ENCODE assay signal across 8 cellular contexts in the genomic region with DNA sequence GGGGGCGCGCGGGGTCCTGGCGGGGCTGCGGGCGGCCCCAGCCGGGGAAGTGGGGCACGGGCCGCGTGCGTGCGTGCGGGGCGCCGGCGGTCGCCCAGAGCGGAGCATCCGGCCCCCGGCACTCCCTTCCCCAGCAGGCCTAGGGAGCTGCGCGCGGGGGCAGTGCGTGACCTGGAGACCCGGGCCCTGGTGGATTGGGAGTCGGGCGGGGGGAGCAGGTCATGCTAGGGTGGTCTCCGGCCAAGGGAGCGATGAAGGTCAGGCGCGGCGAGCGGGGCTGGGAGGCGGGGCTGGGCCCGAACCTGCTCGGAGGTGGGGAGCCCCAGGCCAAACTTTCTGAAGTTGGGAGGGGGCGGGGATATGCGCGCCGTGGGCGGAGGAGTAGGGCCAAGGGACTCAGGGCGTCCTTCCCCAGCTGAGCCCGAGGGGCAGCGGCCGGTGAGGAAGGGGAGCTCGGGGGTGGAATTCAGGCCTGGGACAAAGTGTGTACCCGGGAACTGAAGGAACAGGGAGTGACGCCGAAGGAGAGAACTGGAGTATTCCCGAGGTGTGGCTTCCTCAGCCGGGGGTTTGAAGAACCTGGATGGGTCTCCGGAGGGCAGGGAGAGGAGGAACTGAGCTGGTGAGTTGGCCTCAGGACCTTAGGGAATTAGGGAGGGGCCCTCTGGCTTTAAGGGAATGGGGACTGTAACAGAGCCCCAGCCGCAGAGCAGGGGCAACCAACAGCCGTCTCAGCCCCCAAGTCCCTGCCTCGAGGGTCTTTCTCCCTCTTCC. TPM values are rescaled to one million over a fixed set of nuclear protein-coding genes. Genes with fewer than 3 reads are reported as not detected.
DNase-seq lines count a peak whose midpoint lies in the region; ATAC-seq, FAIRE-seq and TF ChIP-seq lines count a peak whose summit lies in the region.

No MANE protein-coding gene starts in this region.

- H3K4me1 ChIP-seq in HUES48 (ENCODE audit: control insufficient read depth, insufficient read depth, low read length), result peaks cover 23% of the 10 kb centered on the region
- H3K4me1 ChIP-seq in esophagus (ENCODE audit: control insufficient read depth in 2 of 2, insufficient read depth in 2 of 2, low read length in 1 of 2), result peaks cover 5 to 9% of the 10 kb centered on the region in 2 donors
- H3K4me1 ChIP-seq in thymus (ENCODE audit: control insufficient read depth, insufficient read depth, low read length), result peaks cover 8% of the 10 kb centered on the region

- peak overlapping the region; percentile 45 to 90 (median 74) for H3K27ac Mint-ChIP-seq in nephron

- H3K4me3 ChIP-seq in HUES48 (ENCODE audit: low read depth, low read length), result peak overlapping the region; percentile 85
- peak overlapping the region; percentile 69 to 90 for H3K4me3 ChIP-seq in esophagus (ENCODE audit: low read depth in 1 of 2, low read length in 2 of 2)
- peak overlapping the region; percentile 93 for H3K4me3 ChIP-seq in thymus (ENCODE audit: low read length)

- H3K9ac ChIP-seq in HUES48 (ENCODE audit: low read depth, low read length), result peak overlapping the region; percentile 72

- H3K4me1 Mint-ChIP-seq in nephron, result peaks cover 30% of the 10 kb centered on the region

- TF ChIP-seq CTCF in nephron (IDR thresholded peaks at IDR 0.05; ENCODE audit: unreplicated experiment in 3 of 3), result no peak

- no peaks in the 10 kb centered on the region for H3K9me3 Mint-ChIP-seq in nephron

- peaks cover 12% of the 10 kb centered on the region for H3K27me3 ChIP-seq in HUES48 (ENCODE audit: control insufficient read depth, insufficient read depth, low read length)
- H3K27me3 ChIP-seq in esophagus (ENCODE audit: control insufficient read depth in 1 of 2, insufficient read depth in 2 of 2, low read length in 2 of 2), result no peaks in the 10 kb centered on the region
- no peaks in the 10 kb centered on the region for H3K27me3 ChIP-seq in thymus (ENCODE audit: control insufficient read depth, insufficient read depth)

- 1 to 2% methylated on average over 49 to 55 of the region's 55 CpGs for WGBS in esophagus, 2 donors
- 1% methylated on average over 55 of the region's 55 CpGs for WGBS in thymus

- H3K4me3 Mint-ChIP-seq in nephron, result peak overlapping the region; percentile 95 to 96 (median 96)

- no peak for FAIRE-seq in RCC 7860 (lab: Jason Lieb, UNC)

- H3K27me3 Mint-ChIP-seq in nephron (ENCODE audit: low read depth), result peaks cover 3% of the 10 kb centered on the region

- ATAC-seq in GM21390 (IDR thresholded peaks at IDR 0.05; ENCODE audit: unreplicated experiment), result peak; percentile 47

- H3K9me3 ChIP-seq in HUES48 (ENCODE audit: control insufficient read depth, insufficient read depth, low read length) (no peaks in the 10 kb centered on the region), esophagus (ENCODE audit: control insufficient read depth in 2 of 2, insufficient read depth in 1 of 2, low read depth in 1 of 2, low read length in 1 of 2) (no peaks in the 10 kb centered on the region), thymus (ENCODE audit: control insufficient read depth) (no peaks in the 10 kb centered on the region)

- peak; percentile 38 for DNase-seq in EH (ENCODE audit: low read depth)
- peak; percentile 38 to 44 for DNase-seq in activated CD4-positive, alpha-beta T cell treated with anti-CD3 and anti-CD28 coated beads, Interleukin-2, amount 50 U/mL, for 4 hours
- DNase-seq in RCC 7860 (ENCODE audit: low spot score), result no peak

- H3K36me3 ChIP-seq in HUES48 (ENCODE audit: control insufficient read depth, insufficient read depth, low read length), result 0 out of 2 replicates have a peak, but pooled peaks cover 3% of the 10 kb centered on the region
- no peaks in the 10 kb centered on the region for H3K36me3 ChIP-seq in esophagus (ENCODE audit: control insufficient read depth in 2 of 2, insufficient read depth in 2 of 2, low read length in 1 of 2)
- no peaks in the 10 kb centered on the region for H3K36me3 ChIP-seq in thymus (ENCODE audit: control insufficient read depth, insufficient read depth)

- peaks cover under 1% of the 10 kb centered on the region for H3K36me3 Mint-ChIP-seq in nephron (ENCODE audit: low read depth)

- H3K27ac ChIP-seq in HUES48 (ENCODE audit: low read depth, low read length) (peak overlapping the region; percentile 63), esophagus (ENCODE audit: low read depth in 2 of 2, low read length in 1 of 2) (peak overlapping the region; percentile 58), thymus (ENCODE audit: low read depth) (peak overlapping the region; percentile 88)

RNA-seq across cellular contexts. Expression of gene XYLT2, which starts 0.6 kb away (rescaled TPM):
- 10 to 100 TPM in 1 of 2 donors, 1 to 10 TPM in 1; 6.0 to 12.1 TPM for polyA plus RNA-seq in esophagus
- 19.5 TPM for polyA plus RNA-seq in thymus

RNA-seq across cellular contexts. Expression of gene MRPL27, which starts 26.5 kb away (rescaled TPM):
- polyA plus RNA-seq in esophagus (100 to 1,000 TPM; 106 to 119 TPM), thymus (85.9 TPM)

RNA-seq across cellular contexts. Expression of gene EME1, which starts 26.5 kb away (rescaled TPM):
- polyA plus RNA-seq in esophagus, result 1 to 10 TPM; 2.0 to 3.6 TPM
- polyA plus RNA-seq in thymus, result 1.4 TPM

RNA-seq across cellular contexts. Expression of gene LRRC59, which starts 50.8 kb away (rescaled TPM):
- polyA plus RNA-seq in esophagus (10 to 100 TPM; 18.7 to 52.1 TPM), thymus (27.8 TPM)
